In the genomic region with DNA sequence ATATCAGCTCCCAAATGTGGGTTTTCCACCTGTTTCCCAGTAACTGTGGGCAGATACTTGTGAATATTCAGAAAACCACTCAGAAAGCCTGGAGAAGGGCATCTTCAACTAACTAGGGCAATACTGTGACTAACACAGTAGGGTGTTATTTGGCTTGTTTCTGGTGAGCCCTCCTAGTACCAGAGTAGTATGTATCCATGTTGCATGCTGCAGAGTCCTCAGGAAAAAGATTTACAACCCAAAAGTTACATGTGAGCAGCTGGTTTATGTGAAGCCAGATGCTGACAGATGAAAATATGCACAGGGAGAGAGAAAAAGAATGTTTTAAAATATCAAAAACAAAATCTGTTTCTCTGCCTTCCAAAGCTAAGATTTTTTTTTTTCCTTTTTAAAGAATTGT, we compare ENCODE assay signal across 18 cellular contexts.
"Had no signal": no experiment of that assay in that cellular context is flagged by ENCODE, and none has a peak within 500 bp of the region (broad histone marks: within the 10 kb centered on the region; RNA-seq: fewer than 3 reads in every experiment).

No MANE protein-coding gene starts in this region.

- H3K4me1 Mint-ChIP-seq: activated B cell treated with CpG ODN at 0.5 μM for 24 hours; activated CD4-positive, alpha-beta memory T cell treated with anti-CD3 and anti-CD28 coated beads, Interleukin-2, amount 10 ng/mL, durations not matched to agents 7 days and 5 days; activated CD8-positive, alpha-beta memory T cell treated with anti-CD3 and anti-CD28 coated beads, Interleukin-2, amount 10 ng/mL, durations not matched to agents 7 days and 5 days; natural killer cell had no signal

- H3K27me3 Mint-ChIP-seq: activated B cell treated with CpG ODN at 0.5 μM for 24 hours; activated CD4-positive, alpha-beta memory T cell treated with anti-CD3 and anti-CD28 coated beads, Interleukin-2, amount 10 ng/mL, durations not matched to agents 7 days and 5 days; stimulated activated naive CD8-positive, alpha-beta T cell treated with anti-CD3 and anti-CD28 coated beads, Interleukin-15, Interleukin-2, amounts not matched to agents 100 ng/mL and 50 ng/mL, for 24 hours had no signal

- H3K4me3 ChIP-seq: ascending aorta, hepatocyte, lung, tibial nerve had no signal

- H2AFZ ChIP-seq: hepatocyte had no signal

- H3K36me3 ChIP-seq: ascending aorta, tibial nerve had no signal

- H3K9me3 ChIP-seq: ascending aorta, tibial nerve had no signal

- H3K36me3 Mint-ChIP-seq: activated CD8-positive, alpha-beta memory T cell treated with anti-CD3 and anti-CD28 coated beads, Interleukin-2, amount 10 ng/mL, durations not matched to agents 7 days and 5 days; natural killer cell had no signal

- H3K4me2 ChIP-seq: hepatocyte had no signal

- H3K27me3 ChIP-seq: ascending aorta, hepatocyte, tibial nerve had no signal

- ATAC-seq: activated CD8-positive, alpha-beta memory T cell treated with anti-CD3 and anti-CD28 coated beads, Interleukin-2, amount 10 ng/mL, durations not matched to agents 7 days and 5 days; esophagus mucosa; natural killer cell had no signal

- H3K9me3 Mint-ChIP-seq: activated B cell treated with CpG ODN at 0.5 μM for 24 hours; activated CD4-positive, alpha-beta memory T cell treated with anti-CD3 and anti-CD28 coated beads, Interleukin-2, amount 10 ng/mL, durations not matched to agents 7 days and 5 days; stimulated activated naive CD8-positive, alpha-beta T cell treated with anti-CD3 and anti-CD28 coated beads, Interleukin-15, Interleukin-2, amounts not matched to agents 100 ng/mL and 50 ng/mL, for 24 hours had no signal

- H3K27ac Mint-ChIP-seq: activated B cell treated with CpG ODN at 0.5 μM for 24 hours; activated CD4-positive, alpha-beta memory T cell treated with anti-CD3 and anti-CD28 coated beads, Interleukin-2, amount 10 ng/mL, durations not matched to agents 7 days and 5 days; activated CD8-positive, alpha-beta memory T cell treated with anti-CD3 and anti-CD28 coated beads, Interleukin-2, amount 10 ng/mL, durations not matched to agents 7 days and 5 days; natural killer cell; stimulated activated naive CD8-positive, alpha-beta T cell treated with anti-CD3 and anti-CD28 coated beads, Interleukin-15, Interleukin-2, amounts not matched to agents 100 ng/mL and 50 ng/mL, for 24 hours had no signal

- H3K4me3 Mint-ChIP-seq: activated B cell treated with CpG ODN at 0.5 μM for 24 hours; activated CD4-positive, alpha-beta memory T cell treated with anti-CD3 and anti-CD28 coated beads, Interleukin-2, amount 10 ng/mL, durations not matched to agents 7 days and 5 days; activated CD8-positive, alpha-beta memory T cell treated with anti-CD3 and anti-CD28 coated beads, Interleukin-2, amount 10 ng/mL, durations not matched to agents 7 days and 5 days; natural killer cell; stimulated activated naive CD8-positive, alpha-beta T cell treated with anti-CD3 and anti-CD28 coated beads, Interleukin-15, Interleukin-2, amounts not matched to agents 100 ng/mL and 50 ng/mL, for 24 hours had no signal

- H3K27ac ChIP-seq: ascending aorta, hepatocyte, tibial nerve had no signal

- H3K4me1 ChIP-seq: ascending aorta, tibial nerve had no signal

- DNase-seq: activated B cell treated with CpG ODN at 0.5 μM for 24 hours; activated CD4-positive, alpha-beta memory T cell treated with anti-CD3 and anti-CD28 coated beads, Interleukin-2, amount 10 ng/mL, durations not matched to agents 7 days and 5 days; activated CD4-positive, alpha-beta T cell treated with anti-CD3 and anti-CD28 coated beads for 48 hours; activated CD8-positive, alpha-beta memory T cell treated with anti-CD3 and anti-CD28 coated beads, Interleukin-2, amount 10 ng/mL, durations not matched to agents 7 days and 5 days; activated naive CD4-positive, alpha-beta T cell treated with Interleukin-2 at 50 U/mL for 16 hours; cortex of kidney; effector CD4-positive, alpha-beta T cell; foreskin fibroblast; left cardiac atrium; natural killer cell; occipital lobe; stimulated activated CD4-positive, alpha-beta T cell treated with anti-CD3 and anti-CD28 coated beads, Interleukin-2, amount 100 ng/mL, for 48 hours had no signal
